2 cellular contexts compared by ENCODE assay signal in genomic region chr7:7687800-7688199, GRCh38.
TF ChIP-seq lines count a peak whose summit lies in the region.

No MANE protein-coding gene starts in this region.

TF ChIP-seq in liver, 16 proteins besides CTCF, POLR2A, EP300 and RAD21:
- TF ChIP-seq NR2F2 (IDR thresholded peaks at IDR 0.05) (peak; percentile 18), TAF1 (conservative IDR thresholded peaks at IDR 0.05) (no peak)

TF ChIP-seq in HepG2, 621 proteins besides CTCF, POLR2A, EP300 and RAD21:
- TF ChIP-seq PAX8 (CRISPR knock-in tag; IDR thresholded peaks at IDR 0.05; ENCODE audit: borderline replicate concordance), result no peak
- no peak for TF ChIP-seq CERS6 (CRISPR knock-in tag; IDR thresholded peaks at IDR 0.05)
- TF ChIP-seq XRCC5 (optimal IDR thresholded peaks at IDR 0.05; ENCODE audit: low read length), result no peak
- TF ChIP-seq GATAD1 (CRISPR knock-in tag; IDR thresholded peaks at IDR 0.05), result no peak
